ENCODE assay signal across 10 cellular contexts in the genomic region with DNA sequence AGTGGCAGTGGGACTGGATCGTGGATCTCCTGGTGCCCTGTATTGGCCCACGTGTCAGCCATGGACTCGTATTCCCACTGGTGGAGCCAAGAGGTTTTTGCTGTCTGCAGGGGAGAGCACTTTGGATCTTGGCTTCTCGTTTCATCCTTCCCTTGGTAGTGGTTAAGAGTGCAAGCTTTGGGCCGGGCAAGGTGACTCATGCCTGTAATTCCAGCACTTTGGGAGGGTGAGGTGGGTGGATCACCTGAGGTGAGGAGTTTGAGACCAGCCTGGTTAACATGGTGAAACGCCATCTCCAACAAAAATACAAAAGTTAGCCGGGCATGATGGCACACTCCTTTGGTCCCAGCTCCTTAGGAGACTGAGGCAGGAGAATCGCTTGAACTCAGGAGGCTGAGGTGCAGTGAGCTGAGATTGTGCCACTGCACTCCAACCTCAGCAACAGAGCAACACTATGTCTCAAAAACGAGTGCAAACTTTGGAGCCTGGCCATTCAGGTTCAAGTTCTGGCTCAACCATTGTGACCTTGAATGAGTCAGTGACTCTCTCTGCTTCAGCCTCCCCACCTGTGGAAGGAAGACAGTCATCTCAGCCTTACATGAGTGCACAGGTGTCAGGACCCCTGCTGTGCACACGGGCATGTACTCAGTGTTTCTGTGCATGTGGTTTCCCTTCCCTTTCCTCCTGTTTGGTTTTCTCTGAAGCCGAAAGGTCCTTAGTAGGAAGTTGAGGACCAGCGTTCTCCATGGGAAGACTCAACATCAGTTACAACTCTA. TPM values are rescaled to one million over a fixed set of nuclear protein-coding genes. Genes with fewer than 3 reads are reported as not detected.
DNase-seq lines count a peak whose midpoint lies in the region; ATAC-seq and TF ChIP-seq lines count a peak whose summit lies in the region.
"Had no signal": no experiment of that assay in that cellular context is flagged by ENCODE, and none has a peak within 500 bp of the region (broad histone marks: within the 10 kb centered on the region; RNA-seq: fewer than 3 reads in every experiment).

No MANE protein-coding gene starts in this region.

- peak overlapping the region; percentile 48 to 95 (median 72) for H3K27ac ChIP-seq in spleen
- H3K27ac ChIP-seq: skin epidermis had no signal

- no peaks in the 10 kb centered on the region for H3K36me3 ChIP-seq in spleen

- peaks cover 9% of the 10 kb centered on the region for H3K4me1 Mint-ChIP-seq in activated CD4-positive, alpha-beta T cell treated with anti-CD3 and anti-CD28 coated beads for 36 hours
- H3K4me1 Mint-ChIP-seq in IgD-negative memory B cell: peaks cover 57 to 83% (median 69%) of the 10 kb centered on the region in 3 donors

- H3K27ac Mint-ChIP-seq in activated CD4-positive, alpha-beta T cell treated with anti-CD3 and anti-CD28 coated beads for 36 hours: no peak overlapping the region
- H3K27ac Mint-ChIP-seq in IgD-negative memory B cell: peak overlapping the region; percentile 78 to 95 (median 88)

- peak; percentile 60 for ATAC-seq in activated CD4-positive, alpha-beta T cell treated with anti-CD3 and anti-CD28 coated beads for 36 hours
- ATAC-seq in HG02623 (IDR thresholded peaks at IDR 0.05; ENCODE audit: unreplicated experiment): peak; percentile 65
- no peak for ATAC-seq in left cardiac atrium

- peaks cover 5% of the 10 kb centered on the region for H3K27me3 Mint-ChIP-seq in activated CD4-positive, alpha-beta T cell treated with anti-CD3 and anti-CD28 coated beads for 36 hours
- H3K27me3 Mint-ChIP-seq in IgD-negative memory B cell: no peaks in the 10 kb centered on the region

- no peaks in the 10 kb centered on the region for H3K9me3 Mint-ChIP-seq in activated CD4-positive, alpha-beta T cell treated with anti-CD3 and anti-CD28 coated beads for 36 hours (ENCODE audit: low read depth)
- H3K9me3 Mint-ChIP-seq in IgD-negative memory B cell: no peaks in the 10 kb centered on the region

- 61 to 66% (median 65%) methylated on average over 12 of the region's 12 CpGs for WGBS in spleen, 5 donors

- peaks cover 54 to 100% (median 93%) of the 10 kb centered on the region in 6 donors for H3K4me1 ChIP-seq in spleen

- H3K4me3 ChIP-seq in spleen: peak overlapping the region in 1 of 8 donors; percentile 42
- H3K4me3 ChIP-seq: skin epidermis had no signal

- H3K9me3 ChIP-seq in spleen: no peaks in the 10 kb centered on the region

- no peak for TF ChIP-seq POLR2A in spleen (IDR thresholded peaks at IDR 0.05)

- H3K36me3 Mint-ChIP-seq in activated CD4-positive, alpha-beta T cell treated with anti-CD3 and anti-CD28 coated beads for 36 hours (ENCODE audit: low read depth): no peaks in the 10 kb centered on the region
- H3K36me3 Mint-ChIP-seq in IgD-negative memory B cell: peaks cover 4% of the 10 kb centered on the region

- CTCF ChIA-PET in activated CD4-positive, alpha-beta T cell treated with anti-CD3 and anti-CD28 coated beads for 36 hours (lab: Charles Lee): interaction anchor here (0.8 kb wide), 1 partner anchor 34 kb away, joined by 5 read pairs; no protein-coding TSS in a partner anchor

- TF ChIP-seq CTCF in spleen (IDR thresholded peaks at IDR 0.05 in 8 of 11, conservative IDR thresholded peaks at IDR 0.05 in 3 of 11): no peak

- POLR2A ChIA-PET in activated CD4-positive, alpha-beta T cell treated with anti-CD3 and anti-CD28 coated beads for 36 hours (lab: Charles Lee): no interaction called here

- no peaks in the 10 kb centered on the region for H3K27me3 ChIP-seq in spleen (replicated peaks in 1 of 7)

- intact Hi-C loops in activated CD4-positive, alpha-beta T cell treated with anti-CD3 and anti-CD28 coated beads for 36 hours (cut with DNase I, micrococcal nuclease): no loop called here
- intact Hi-C loops in spleen (cut with DNase I; ENCODE audit: low total_unique reads): no loop called here
- intact Hi-C loops in left cardiac atrium (cut with DNase I): no loop called here

- no peak for DNase-seq in activated CD4-positive, alpha-beta T cell treated with anti-CD3 and anti-CD28 coated beads for 36 hours
- DNase-seq in activated CD4-positive, alpha-beta T cell treated with anti-CD3 and anti-CD28 coated beads, Interleukin-2, amount 50 U/mL, for 48 hours: no peak
- DNase-seq in spleen: no peak
- no peak for DNase-seq in NCI-H2107 (lab: John Stamatoyannopoulos, UW)
- no peak for DNase-seq in GF-D8 (lab: John Stamatoyannopoulos, UW)
- no peak for DNase-seq in left cardiac atrium
- DNase-seq: NCI-H526 treated with DMSO at 0.1 percent for 48 hours had no signal

- no peak overlapping the region for H3K4me3 Mint-ChIP-seq in activated CD4-positive, alpha-beta T cell treated with anti-CD3 and anti-CD28 coated beads for 36 hours
- H3K4me3 Mint-ChIP-seq in IgD-negative memory B cell: peak overlapping the region; percentile 49 to 94 (median 62)

RNA-seq across cellular contexts. Expression of gene PLCG2, which starts 57.4 kb away (rescaled TPM):
- 1 to 10 TPM; 7.0 to 7.6 TPM for total RNA-seq in activated CD4-positive, alpha-beta T cell treated with anti-CD3 and anti-CD28 coated beads for 36 hours
- polyA plus RNA-seq in IgD-negative memory B cell: 123 TPM
- 100 to 1,000 TPM; 111 to 277 (median 161) TPM for total RNA-seq in spleen
- polyA plus RNA-seq in spleen: 10 to 100 TPM; 57.1 to 83.2 (median 61.9) TPM
- 10 to 100 TPM; 14.1 to 16.0 TPM for total RNA-seq in left cardiac atrium

Comparison
In these comparisons a context has a peak if more than half of its experiments do, and no peak if none do; other contexts are left out.
1. ATAC-seq: peak in activated CD4-positive, alpha-beta T cell treated with anti-CD3 and anti-CD28 coated beads for 36 hours (single experiment) and HG02623 (single experiment); none in left cardiac atrium (0 of 2).
2. RNA of gene PLCG2, which starts 57.4 kb away (total RNA-seq): 111 to 277 TPM in spleen; 14.1 to 16.0 TPM in left cardiac atrium and 7.0 to 7.6 TPM in activated CD4-positive, alpha-beta T cell treated with anti-CD3 and anti-CD28 coated beads for 36 hours; every median in the first group is over 4 times any median in the second.